In genomic region chr10:7788640-7789335, GRCh38 we compare ENCODE assay signal across 9 cellular contexts. TPM values are rescaled to one million over a fixed set of nuclear protein-coding genes. Genes with fewer than 3 reads are reported as not detected.
DNase-seq lines count a peak whose midpoint lies in the region; ATAC-seq, FAIRE-seq and TF ChIP-seq lines count a peak whose summit lies in the region.
"Had no signal": no experiment of that assay in that cellular context is flagged by ENCODE, and none has a peak within 500 bp of the region (broad histone marks: within the 10 kb centered on the region; RNA-seq: fewer than 3 reads in every experiment).

No MANE protein-coding gene starts in this region.

- no peak for TF ChIP-seq CTCF in A549 (IDR thresholded peaks at IDR 0.05)
- TF ChIP-seq CTCF in gastroesophageal sphincter (IDR thresholded peaks at IDR 0.05): no peak
- TF ChIP-seq CTCF in mesothelial cell of epicardium (IDR thresholded peaks at IDR 0.05; ENCODE audit: unreplicated experiment): no peak

- no peak for TF ChIP-seq POLR2A in A549 (IDR thresholded peaks at IDR 0.05; ENCODE audit: low read length)
- TF ChIP-seq POLR2A in GM18505 (IDR thresholded peaks at IDR 0.05; ENCODE audit: borderline replicate concordance, extremely low read depth, insufficient read depth, insufficient read length): no peak
- no peak for TF ChIP-seq POLR2A in gastroesophageal sphincter (IDR thresholded peaks at IDR 0.05)
- no peak for TF ChIP-seq POLR2A in H54 (IDR thresholded peaks at IDR 0.05; ENCODE audit: low read depth, low read length)

- H3K4me3 ChIP-seq in A549: peak overlapping the region; percentile 99
- peak overlapping the region; percentile 93 to 98 for H3K4me3 ChIP-seq in gastroesophageal sphincter
- peak overlapping the region; percentile 98 for H3K4me3 ChIP-seq in skeletal muscle cell (ENCODE audit: low read depth, low read length)

- no peak overlapping the region for H3K27ac Mint-ChIP-seq in mesothelial cell of epicardium

- ATAC-seq in A549 (peak; percentile 44 to 46; a peak in 5 of 6 replicates), GM18505 (IDR thresholded peaks at IDR 0.05; ENCODE audit: unreplicated experiment) (peak; percentile 7), HG02973 (IDR thresholded peaks at IDR 0.05; ENCODE audit: unreplicated experiment) (peak; percentile 12), SK-N-SH treated with all-trans-retinoic acid at 6 μM for 48 hours (peak; percentile 38), gastroesophageal sphincter (no peak)

- DNase-seq in A549 (ENCODE audit: low read depth in 1 of 2, low spot score in 1 of 2) (no peak), skeletal muscle cell (ENCODE audit: low read depth) (no peak), mesothelial cell of epicardium (ENCODE audit: low spot score in 2 of 2, unreplicated experiment in 2 of 2) (no peak), H54 (ENCODE audit: insufficient read length, low spot score) (no peak)

- no peak for TF ChIP-seq EP300 in A549 (IDR thresholded peaks at IDR 0.05)
- TF ChIP-seq EP300 in gastroesophageal sphincter (IDR thresholded peaks at IDR 0.05): no peak

- H3K9me3 Mint-ChIP-seq in mesothelial cell of epicardium: no peaks in the 10 kb centered on the region
- H3K9me3 Mint-ChIP-seq: nephron had no signal

- no peaks in the 10 kb centered on the region for H3K27me3 Mint-ChIP-seq in mesothelial cell of epicardium (ENCODE audit: low read depth)

- WGBS in A549 (ENCODE audit: missing lambda C conversion rate): 6% methylated on average over 21 of the region's 25 CpGs
- 1 to 6% methylated on average over 8 to 10 of the region's 25 CpGs for WGBS in gastroesophageal sphincter (ENCODE audit: low coverage in 1 of 2), 2 donors

- H3K4me1 ChIP-seq in A549: peaks cover 19% of the 10 kb centered on the region
- H3K4me1 ChIP-seq in gastroesophageal sphincter: peaks cover 9 to 81% (median 24%) of the 10 kb centered on the region in 3 donors

- no peaks in the 10 kb centered on the region for H3K36me3 ChIP-seq in gastroesophageal sphincter

- H3K36me3 Mint-ChIP-seq in mesothelial cell of epicardium: peaks cover 19% of the 10 kb centered on the region

- CTCF ChIA-PET in A549 (lab: Yijun Ruan, JAX): interaction anchor here (1.0 to 1.1 kb wide), 3 partner anchors 9 to 102 kb away, joined by 3 to 6 read pairs (median 3); no protein-coding TSS in a partner anchor

- H3K27ac ChIP-seq in A549 (peak overlapping the region; percentile 94 to 97), gastroesophageal sphincter (peak overlapping the region; percentile 45 to 90 (median 88))

- H3K4me2 ChIP-seq in A549: peak overlapping the region; percentile 80

- H3K4me1 Mint-ChIP-seq in mesothelial cell of epicardium: peaks cover 25% of the 10 kb centered on the region

- H3K4me3 Mint-ChIP-seq in mesothelial cell of epicardium: no peak overlapping the region
- H3K4me3 Mint-ChIP-seq: nephron had no signal

- H3K9me3 ChIP-seq in A549 (no peaks in the 10 kb centered on the region), gastroesophageal sphincter (no peaks in the 10 kb centered on the region)

- POLR2A ChIA-PET in A549 (lab: Yijun Ruan, JAX): interaction anchor here (1.0 to 2.1 kb wide), 7 partner anchors 9 to 88 kb away, joined by 3 to 30 read pairs (median 5); partner anchors contain the start of gene TAF3

- no peaks in the 10 kb centered on the region for H3K27me3 ChIP-seq in gastroesophageal sphincter

- FAIRE-seq in A549 (lab: Jason Lieb, UNC): no peak
- no peak for FAIRE-seq in H54 (lab: Jason Lieb, UNC)

- no peak for TF ChIP-seq RAD21 in A549 (conservative IDR thresholded peaks at IDR 0.05 in 1 of 2, IDR thresholded peaks at IDR 0.05 in 1 of 2)

TF ChIP-seq in A549, 52 proteins besides CTCF, POLR2A, EP300 and RAD21 (continues in another document):
- TF ChIP-seq ZFP36 (IDR thresholded peaks at IDR 0.05; ENCODE audit: borderline replicate concordance, partially characterized antibody) (no peak), KDM1A (IDR thresholded peaks at IDR 0.05; ENCODE audit: low read depth) (no peak), FOXS1 (CRISPR knock-in tag; IDR thresholded peaks at IDR 0.05) (no peak), PBX3 (IDR thresholded peaks at IDR 0.05) (no peak), CBX8 (IDR thresholded peaks at IDR 0.05) (no peak), ESRRA (IDR thresholded peaks at IDR 0.05; ENCODE audit: borderline replicate concordance, low read length) (no peak), HOXB5 (CRISPR knock-in tag; IDR thresholded peaks at IDR 0.05) (no peak), ZC3H11A (IDR thresholded peaks at IDR 0.05) (no peak), USF2 (IDR thresholded peaks at IDR 0.05) (no peak), CHD2 (IDR thresholded peaks at IDR 0.05; ENCODE audit: low read length, partially characterized antibody) (no peak), RFX5 (IDR thresholded peaks at IDR 0.05) (no peak), ZSCAN20 (CRISPR knock-in tag; IDR thresholded peaks at IDR 0.05) (no peak)

TF ChIP-seq in SK-N-SH treated with all-trans-retinoic acid at 6 μM for 48 hours, 23 proteins besides CTCF, POLR2A, EP300 and RAD21:
- TF ChIP-seq ARNTL (CRISPR knock-in tag; IDR thresholded peaks at IDR 0.05; ENCODE audit: borderline replicate concordance, low read depth) (no peak), ZNF70 (CRISPR knock-in tag; IDR thresholded peaks at IDR 0.05) (no peak), ZFP30 (CRISPR knock-in tag; IDR thresholded peaks at IDR 0.05) (no peak)

RNA-seq across cellular contexts. Expression of gene ATP5F1C, which starts 0.8 kb away (rescaled TPM):
- polyA plus RNA-seq in A549 (2011; rRNA removed) (532 and 555 TPM in 2 replicates), A549 (2017; fragmentation: RNase III; extraction: RNeasy Plus Mini Kit Qiagen cat#74134 plus additional on column Dnase treatment) (432 to 458 TPM (median 447 TPM) in 3 replicates)
- 296 and 340 TPM in 2 replicates for polyA plus RNA-seq in A549 (2012; cell fraction: cytosol; rRNA removed)
- polyA plus RNA-seq in A549 (2012; cell fraction: nucleus; rRNA removed): 90.5 and 99.1 TPM in 2 replicates
- 154 and 162 TPM in 2 replicates for polyA minus RNA-seq in A549 (2011; rRNA and poly(A)+ RNA removed)
- total RNA-seq in gastroesophageal sphincter (100 to 1,000 TPM; 216 to 300 (median 262) TPM), mesothelial cell of epicardium (178 to 186 TPM (median 184 TPM) in 3 replicates)

RNA-seq across cellular contexts. Expression of gene KIN, which starts 1.0 kb away (rescaled TPM):
- polyA plus RNA-seq in A549 (2011; rRNA removed): 10.0 and 19.0 TPM in 2 replicates
- polyA plus RNA-seq in A549 (2012; cell fraction: cytosol; rRNA removed): 1.4 and 2.1 TPM in 2 replicates
- polyA plus RNA-seq in A549 (2012; cell fraction: nucleus; rRNA removed): 0.79 and 1.7 TPM in 2 replicates
- 8.0 to 8.3 TPM (median 8.3 TPM) in 3 replicates for polyA plus RNA-seq in A549 (2017; fragmentation: RNase III; extraction: RNeasy Plus Mini Kit Qiagen cat#74134 plus additional on column Dnase treatment)
- polyA minus RNA-seq in A549 (2011; rRNA and poly(A)+ RNA removed): 2.2 and 2.5 TPM in 2 replicates
- total RNA-seq in gastroesophageal sphincter: 10 to 100 TPM in 2 of 4 donors, 1 to 10 TPM in 2; 7.1 to 12.8 (median 10.4) TPM
- total RNA-seq in mesothelial cell of epicardium: 17.5 to 19.9 TPM (median 19.2 TPM) in 3 replicates

RNA-seq across cellular contexts. Expression of gene TAF3, which starts 29.5 kb away (rescaled TPM):
- polyA plus RNA-seq in A549 (2011; rRNA removed) (4.7 and 6.1 TPM in 2 replicates), A549 (2017; fragmentation: RNase III; extraction: RNeasy Plus Mini Kit Qiagen cat#74134 plus additional on column Dnase treatment) (5.0 to 6.0 TPM (median 5.7 TPM) in 3 replicates)
- polyA plus RNA-seq in A549 (2012; cell fraction: cytosol; rRNA removed): 3.0 TPM in 2 replicates
- 2.4 and 2.5 TPM in 2 replicates for polyA plus RNA-seq in A549 (2012; cell fraction: nucleus; rRNA removed)
- polyA minus RNA-seq in A549 (2011; rRNA and poly(A)+ RNA removed): 2.8 and 3.6 TPM in 2 replicates
- total RNA-seq in gastroesophageal sphincter (10 to 100 TPM in 2 of 4 donors, 1 to 10 TPM in 2; 5.7 to 11.8 (median 8.8) TPM), mesothelial cell of epicardium (8.4 to 8.9 TPM (median 8.5 TPM) in 3 replicates)
